ENCODE assay signal across 23 cellular contexts in genomic region chr17:74307984-74308773, GRCh38. TPM values are rescaled to one million over a fixed set of nuclear protein-coding genes. Genes with fewer than 3 reads are reported as not detected.
DNase-seq lines count a peak whose midpoint lies in the region; ATAC-seq, FAIRE-seq and TF ChIP-seq lines count a peak whose summit lies in the region.
"Had no signal": no experiment of that assay in that cellular context is flagged by ENCODE, and none has a peak within 500 bp of the region (broad histone marks: within the 10 kb centered on the region; RNA-seq: fewer than 3 reads in every experiment).

No MANE protein-coding gene starts in this region.

- H3K36me3 ChIP-seq in BLaER1 treated with 17β-estradiol and CSF1 and Interleukin-3, amounts not matched to agents 10 nM and 100 nM = peaks cover 0 to 7% (median 0%) of the 10 kb centered on the region in 11 experiments; a peak in 1 of 22 replicates
- no peaks in the 10 kb centered on the region for H3K36me3 ChIP-seq in MG63
- H3K36me3 ChIP-seq in K562 (ENCODE audit: control insufficient read depth, insufficient read depth, low read length) = no peaks in the 10 kb centered on the region
- H3K36me3 ChIP-seq in neuronal stem cell (replicated peaks in 1 of 2; ENCODE audit: control insufficient read depth in 2 of 2, insufficient read depth in 2 of 2, low read length in 2 of 2) = no peaks in the 10 kb centered on the region
- H3K36me3 ChIP-seq: esophagus squamous epithelium, stomach, uterus had no signal

- H3K4ac ChIP-seq in neuronal stem cell (ENCODE audit: low read length) = no peak overlapping the region

- H2BK12ac ChIP-seq in neuronal stem cell (ENCODE audit: low read length) = no peak overlapping the region

- no peak overlapping the region for H3K18ac ChIP-seq in neuronal stem cell (ENCODE audit: low read length)

- peak; percentile 26; the same call in 1 of the 2 replicates for TF ChIP-seq EP300 in K562 (IDR thresholded peaks at IDR 0.05; ENCODE audit: low read length)

- no peak overlapping the region for H4K8ac ChIP-seq in neuronal stem cell (ENCODE audit: low read depth, low read length)

- no peaks in the 10 kb centered on the region for H4K20me1 ChIP-seq in BLaER1 treated with 17β-estradiol and CSF1 and Interleukin-3, amounts not matched to agents 10 nM and 100 nM
- H4K20me1 ChIP-seq in K562 (replicated peaks; ENCODE audit: control insufficient read depth, insufficient read depth, low read length) = no peaks in the 10 kb centered on the region

- no peak overlapping the region for H3K14ac ChIP-seq in neuronal stem cell (ENCODE audit: low read length)

- intact Hi-C loops in K562 (cut with micrococcal nuclease) = no loop called here
- intact Hi-C loops in right cardiac atrium (cut with DNase I) = loop anchor here in 3 of 4 donors (5.0 to 10.0 kb wide), 2 partner anchors 44 to 147 kb away; no protein-coding TSS in a partner anchor

- H3K4me1 ChIP-seq in BLaER1 treated with 17β-estradiol and CSF1 and Interleukin-3, amounts not matched to agents 10 nM and 100 nM = peaks cover 60 to 79% (median 70%) of the 10 kb centered on the region in 10 experiments
- H3K4me1 ChIP-seq in K562 (replicated peaks in 1 of 2; ENCODE audit: control insufficient read depth in 2 of 2, insufficient read depth in 2 of 2, low read length in 2 of 2) = peaks cover 0 to 9% of the 10 kb centered on the region in 2 experiments; a peak in 1 of 5 replicates
- H3K4me1 ChIP-seq in right cardiac atrium (ENCODE audit: control insufficient read depth, insufficient read depth, low read length) = no peaks in the 10 kb centered on the region
- H3K4me1 ChIP-seq in neuronal stem cell (ENCODE audit: control insufficient read depth in 2 of 2, insufficient read depth in 1 of 2, low read depth in 1 of 2, low read length in 2 of 2) = peaks cover 0 to 2% of the 10 kb centered on the region in 2 donors
- H3K4me1 ChIP-seq: esophagus squamous epithelium, stomach, uterus had no signal

- H2BK15ac ChIP-seq in neuronal stem cell (ENCODE audit: low read length) = no peak overlapping the region

- TF ChIP-seq POLR2A in K562 (conservative IDR thresholded peaks at IDR 0.05) = no peak

- H3K79me2 ChIP-seq in K562 (ENCODE audit: control insufficient read depth, insufficient read depth, low read length) = no peaks in the 10 kb centered on the region
- H3K79me2 ChIP-seq: hepatocyte had no signal

- TF ChIP-seq CTCF in K562 (IDR thresholded peaks at IDR 0.05 in 2 of 3, conservative IDR thresholded peaks at IDR 0.05 in 1 of 3; ENCODE audit: insufficient read depth in 2 of 3, low read depth in 1 of 3, low read length in 3 of 3) = no peak

- in situ Hi-C loops in K562 (cut with MboI) = no loop called here

- H3K79me1 ChIP-seq in neuronal stem cell (ENCODE audit: low read depth, low read length) = no peaks in the 10 kb centered on the region

- peak overlapping the region; percentile 52 to 93 (median 79) for H3K4me2 ChIP-seq in BLaER1 treated with 17β-estradiol and CSF1 and Interleukin-3, amounts not matched to agents 10 nM and 100 nM
- no peak overlapping the region; the same call in 1 of the 2 replicates for H3K4me2 ChIP-seq in K562 (ENCODE audit: insufficient read depth, low read length)
- no peak overlapping the region for H3K4me2 ChIP-seq in neuronal stem cell (ENCODE audit: insufficient read depth, low read length, poor library complexity, severe bottlenecking)
- H3K4me2 ChIP-seq: hepatocyte had no signal

- WGBS in K562 (ENCODE audit: insufficient coverage, low coverage, missing lambda C conversion rate) = 18% methylated on average over 15 of the region's 15 CpGs
- WGBS in right cardiac atrium = 41% methylated on average over 15 of the region's 15 CpGs
- WGBS in neuronal stem cell (ENCODE audit: extremely low coverage in 2 of 2, insufficient read length in 2 of 2, insufficient replicate concordance in 1 of 2), 2 donors = no CpG with 5 or more reads among the region's 15 CpGs

- H3K27me3 ChIP-seq in BLaER1 treated with 17β-estradiol and CSF1 and Interleukin-3, amounts not matched to agents 10 nM and 100 nM = no peaks in the 10 kb centered on the region
- H3K27me3 ChIP-seq in MG63 = no peaks in the 10 kb centered on the region
- peaks cover 2 to 23% of the 10 kb centered on the region in 2 experiments; a peak in 4 of 5 replicates for H3K27me3 ChIP-seq in K562 (ENCODE audit: control insufficient read depth in 2 of 2, insufficient read depth in 2 of 2, low read length in 2 of 2)
- no peaks in the 10 kb centered on the region for H3K27me3 ChIP-seq in right cardiac atrium (ENCODE audit: control insufficient read depth, insufficient read depth)
- H3K27me3 ChIP-seq in neuronal stem cell (ENCODE audit: control insufficient read depth in 3 of 3, insufficient read depth in 3 of 3, low read depth in 1 of 3, low read length in 3 of 3) = peaks cover 0 to 5% (median 0%) of the 10 kb centered on the region in 3 experiments
- H3K27me3 ChIP-seq: hepatocyte, uterus had no signal

- no peak for TF ChIP-seq RAD21 in K562 (CRISPR knock-in tag; conservative IDR thresholded peaks at IDR 0.05 in 1 of 2, IDR thresholded peaks at IDR 0.05 in 1 of 2)

- no peak overlapping the region for H3K4me3 ChIP-seq in BLaER1 treated with 17β-estradiol and CSF1 and Interleukin-3, amounts not matched to agents 10 nM and 100 nM
- H3K4me3 ChIP-seq in MG63 (no peak overlapping the region), K562 (no peak overlapping the region), right cardiac atrium (ENCODE audit: low read length) (no peak overlapping the region), neuronal stem cell (ENCODE audit: low read length in 2 of 2) (no peak overlapping the region)
- H3K4me3 ChIP-seq: esophagus squamous epithelium, hepatocyte, SK-N-MC, stomach, uterus had no signal

- DNase-seq in MG63 (peak; percentile 56), K562 (ENCODE audit: extremely low read depth in 1 of 4, low spot score in 3 of 4) (peak in 3 of 4 experiments; percentile 35 to 65 (median 57)), right cardiac atrium (peak; percentile 71 to 86 (median 84)), neuronal stem cell (ENCODE audit: low spot score) (no peak)
- DNase-seq: activated CD4-positive, alpha-beta memory T cell treated with anti-CD3 and anti-CD28 coated beads for 36 hours; activated T-cell treated with anti-CD3 and anti-CD28 coated beads, Interleukin-2, amount 50 U/mL, for 72 hours; CD4-positive, alpha-beta T cell; esophagus squamous epithelium; midbrain; NCI-H187 treated with DMSO at 0.1 percent for 48 hours; NCI-H524; stomach had no signal

- H3K23ac ChIP-seq in neuronal stem cell (ENCODE audit: low read depth, low read length, poor library complexity) = no peak overlapping the region

- H2BK120ac ChIP-seq in neuronal stem cell (ENCODE audit: low read depth, low read length) = no peak overlapping the region

- H3K9me3 ChIP-seq in BLaER1 treated with 17β-estradiol and CSF1 and Interleukin-3, amounts not matched to agents 10 nM and 100 nM (replicated peaks in 1 of 11) = peaks cover 6 to 17% (median 10%) of the 10 kb centered on the region in 11 experiments; a peak in 21 of 22 replicates
- H3K9me3 ChIP-seq in MG63 (no peaks in the 10 kb centered on the region), K562 (replicated peaks; ENCODE audit: control insufficient read depth, insufficient read depth, low read depth, low read length) (peaks cover 8% of the 10 kb centered on the region; the same call in 1 of the 2 replicates), right cardiac atrium (ENCODE audit: control insufficient read depth, low read length) (peaks cover 2% of the 10 kb centered on the region), neuronal stem cell (replicated peaks in 1 of 2; ENCODE audit: control insufficient read depth in 2 of 2, insufficient read depth in 1 of 2, low read depth in 1 of 2, low read length in 2 of 2) (peaks cover 0 to 3% of the 10 kb centered on the region in 2 donors)
- H3K9me3 ChIP-seq: esophagus squamous epithelium, uterus had no signal

- POLR2A ChIA-PET in K562 (lab: Yijun Ruan, JAX) = interaction anchor here (0.6 to 1.5 kb wide), 4 partner anchors 11 to 41 kb away, joined by 3 to 4 read pairs (median 3); no protein-coding TSS in a partner anchor

- H4K91ac ChIP-seq in neuronal stem cell (ENCODE audit: low read depth, low read length, poor library complexity) = no peak overlapping the region

- peak overlapping the region in 8 of 11 experiments; percentile 3 to 57 (median 43); a peak in 12 of 22 replicates for H3K9ac ChIP-seq in BLaER1 treated with 17β-estradiol and CSF1 and Interleukin-3, amounts not matched to agents 10 nM and 100 nM
- H3K9ac ChIP-seq in K562 (ENCODE audit: insufficient read depth in 1 of 2, low read depth in 2 of 2, low read length in 2 of 2) (peak overlapping the region in 1 of 2 experiments; percentile 26; a peak in 1 of 4 replicates), neuronal stem cell (ENCODE audit: low read depth, low read length, poor library complexity) (no peak overlapping the region)

- H2AK5ac ChIP-seq in neuronal stem cell (ENCODE audit: low read depth, low read length) = no peak overlapping the region

- H2AFZ ChIP-seq in K562 (ENCODE audit: low read depth, low read length) = peak overlapping the region; percentile 68; the same call in 1 of the 2 replicates
- no peak overlapping the region for H2AFZ ChIP-seq in neuronal stem cell (ENCODE audit: low read length)
- H2AFZ ChIP-seq: hepatocyte had no signal

- peak overlapping the region in 9 of 11 experiments; percentile 18 to 96 (median 92); a peak in 17 of 22 replicates for H3K27ac ChIP-seq in BLaER1 treated with 17β-estradiol and CSF1 and Interleukin-3, amounts not matched to agents 10 nM and 100 nM
- H3K27ac ChIP-seq in K562 (ENCODE audit: extremely low read depth, low read depth, low read length) = no peak overlapping the region
- H3K27ac ChIP-seq in right cardiac atrium (ENCODE audit: low read length) = no peak overlapping the region
- no peak overlapping the region for H3K27ac ChIP-seq in neuronal stem cell (replicated peaks; ENCODE audit: low read length)
- H3K27ac ChIP-seq: hepatocyte, SK-N-MC, stomach, uterus had no signal

- H2BK5ac ChIP-seq in neuronal stem cell (ENCODE audit: low read length) = no peak overlapping the region

- H3K9me1 ChIP-seq in K562 (ENCODE audit: control insufficient read depth, insufficient read depth, low read length) = no peaks in the 10 kb centered on the region

- ATAC-seq in K562 = peak; percentile 71
- peak; percentile 82 to 92 for ATAC-seq in right cardiac atrium
- no peak for ATAC-seq in HG03342 (IDR thresholded peaks at IDR 0.05; ENCODE audit: unreplicated experiment)
- no peak for ATAC-seq in HG02588 (IDR thresholded peaks at IDR 0.05; ENCODE audit: unreplicated experiment)
- no peak for ATAC-seq in GM21786 (IDR thresholded peaks at IDR 0.05; ENCODE audit: unreplicated experiment)
- ATAC-seq: activated T-cell treated with anti-CD3 and anti-CD28 coated beads, Interleukin-2, amount 50 U/mL, for 72 hours had no signal

- CTCF ChIA-PET in K562 (lab: Yijun Ruan, JAX; ENCODE audit: low intra/inter-chr PET ratio) = no interaction called here

- BruUV-seq in K562 (replicated peaks; lab: Mats Ljungman, UMichigan) = no TSS peak

- peak; percentile 86 for FAIRE-seq in K562 (lab: Jason Lieb, UNC)
- FAIRE-seq: H54 had no signal

RNA-seq across cellular contexts. Expression of gene KIF19, which starts 17.8 kb away (rescaled TPM):
- total RNA-seq in MG63 (2014; rRNA removed; shearing (Covaris generic); ENCODE audit: low replicate concordance) = not detected in 2 replicates
- 0.76 and 1.1 TPM in 2 replicates for total RNA-seq in K562 (2011; cell fraction: chromatin; rRNA removed; ENCODE audit: low replicate concordance)
- total RNA-seq in K562 (2011; cell fraction: nucleolus; rRNA removed) = 0.66 and 0.83 TPM in 2 replicates
- total RNA-seq in K562 (2011; cell fraction: nucleoplasm; rRNA removed) = 0.46 and 0.95 TPM in 2 replicates
- total RNA-seq in K562 (2014; rRNA removed) (not detected in 2 replicates), K562 (2014; rRNA removed; fragmentation: Illumina TruSeq; extraction: Trizol) (not detected in 2 replicates), K562 (2015; rRNA removed; fragmentation: Illumina TruSeq; extraction: Trizol) (not detected in 2 replicates), K562 (2021) (not detected in 2 replicates), right cardiac atrium (under 1 TPM; 0.14 to 0.38 (median 0.25) TPM)
- polyA plus RNA-seq in K562 (2011; rRNA removed) (0.10 and 0.19 TPM in 2 replicates), K562 (2014; fragmentation: Illumina TruSeq; extraction: Trizol) (not detected in 2 replicates), K562 (2014; fragmentation: Nextera tagmentation; extraction: Ambion mirVana) (not detected), K562 (2014; rRNA removed) (not detected in 2 replicates), right cardiac atrium (0.88 TPM)
- 0.09 and 0.12 TPM in 2 replicates for polyA plus RNA-seq in K562 (2011; cell fraction: cytosol; rRNA removed)
- 0.38 and 0.58 TPM in 2 replicates for polyA plus RNA-seq in K562 (2011; cell fraction: nucleus; rRNA removed)
- polyA plus RNA-seq in K562 (2012) = 0.03 TPM in 1 of 2 replicates, not detected in the other
- polyA minus RNA-seq in K562 (2011; rRNA and poly(A)+ RNA removed) = 0.21 and 0.32 TPM in 2 replicates
- polyA minus RNA-seq in K562 (2011; cell fraction: cytosol; rRNA and poly(A)+ RNA removed) = not detected in 2 replicates
- 0.54 and 1.00 TPM in 2 replicates for polyA minus RNA-seq in K562 (2011; cell fraction: nucleus; rRNA and poly(A)+ RNA removed)
- 0.68 TPM for polyA plus RNA-seq in neuronal stem cell (2013, experiment 1 of 2)
- 0.57 TPM for polyA plus RNA-seq in neuronal stem cell (2013, experiment 2 of 2)
- total RNA-seq: kidney epithelial cell, OCI-LY7 had no signal
- polyA plus RNA-seq: neural cell had no signal

RNA-seq across cellular contexts. Expression of gene DNAI2, which starts 34.1 kb away (rescaled TPM):
- total RNA-seq in MG63 (2014; rRNA removed; shearing (Covaris generic); ENCODE audit: low replicate concordance) = not detected in 2 replicates
- total RNA-seq in K562 (2011; cell fraction: chromatin; rRNA removed; ENCODE audit: low replicate concordance) = not detected in 2 replicates
- total RNA-seq in K562 (2011; cell fraction: nucleolus; rRNA removed) = not detected in 2 replicates
- not detected in 2 replicates for total RNA-seq in K562 (2011; cell fraction: nucleoplasm; rRNA removed)
- total RNA-seq in K562 (2014; rRNA removed) = not detected in 2 replicates
- total RNA-seq in K562 (2014; rRNA removed; fragmentation: Illumina TruSeq; extraction: Trizol) = not detected in 2 replicates
- not detected in 2 replicates for total RNA-seq in K562 (2015; rRNA removed; fragmentation: Illumina TruSeq; extraction: Trizol)
- not detected in 2 replicates for total RNA-seq in K562 (2021)
- not detected in 2 replicates for polyA plus RNA-seq in K562 (2011; rRNA removed)
- not detected in 2 replicates for polyA plus RNA-seq in K562 (2011; cell fraction: cytosol; rRNA removed)
- not detected in 2 replicates for polyA plus RNA-seq in K562 (2011; cell fraction: nucleus; rRNA removed)
- polyA plus RNA-seq in K562 (2012) = not detected in 2 replicates
- polyA plus RNA-seq in K562 (2014; fragmentation: Illumina TruSeq; extraction: Trizol) = not detected in 2 replicates
- polyA plus RNA-seq in K562 (2014; fragmentation: Nextera tagmentation; extraction: Ambion mirVana) = not detected
- not detected in 2 replicates for polyA plus RNA-seq in K562 (2014; rRNA removed)
- polyA minus RNA-seq in K562 (2011; rRNA and poly(A)+ RNA removed) = not detected in 2 replicates
- polyA minus RNA-seq in K562 (2011; cell fraction: cytosol; rRNA and poly(A)+ RNA removed) = not detected in 2 replicates
- not detected in 2 replicates for polyA minus RNA-seq in K562 (2011; cell fraction: nucleus; rRNA and poly(A)+ RNA removed)
- under 1 TPM in 1 of 4 donors, not detected in 3; 0.33 TPM for total RNA-seq in right cardiac atrium
- not detected for polyA plus RNA-seq in right cardiac atrium
- 0.04 TPM for polyA plus RNA-seq in neuronal stem cell (2013, experiment 1 of 2)
- polyA plus RNA-seq in neuronal stem cell (2013, experiment 2 of 2) = not detected
- total RNA-seq: hepatocyte, kidney epithelial cell, OCI-LY7, stomach had no signal
- polyA plus RNA-seq: hepatocyte, neural cell, stomach had no signal

RNA-seq across cellular contexts. Expression of gene BTBD17, which starts 53.5 kb away (rescaled TPM):
- total RNA-seq in MG63 (2014; rRNA removed; shearing (Covaris generic); ENCODE audit: low replicate concordance) = not detected in 2 replicates
- not detected in 2 replicates for total RNA-seq in K562 (2011; cell fraction: chromatin; rRNA removed; ENCODE audit: low replicate concordance)
- not detected in 2 replicates for total RNA-seq in K562 (2011; cell fraction: nucleolus; rRNA removed)
- not detected in 2 replicates for total RNA-seq in K562 (2011; cell fraction: nucleoplasm; rRNA removed)
- total RNA-seq in K562 (2014; rRNA removed) = not detected in 2 replicates
- total RNA-seq in K562 (2014; rRNA removed; fragmentation: Illumina TruSeq; extraction: Trizol) = not detected in 2 replicates
- not detected in 2 replicates for total RNA-seq in K562 (2015; rRNA removed; fragmentation: Illumina TruSeq; extraction: Trizol)
- total RNA-seq in K562 (2021) = not detected in 2 replicates
- polyA plus RNA-seq in K562 (2011; rRNA removed) = not detected in 2 replicates
- not detected in 2 replicates for polyA plus RNA-seq in K562 (2011; cell fraction: cytosol; rRNA removed)
- not detected in 2 replicates for polyA plus RNA-seq in K562 (2011; cell fraction: nucleus; rRNA removed)
- not detected in 2 replicates for polyA plus RNA-seq in K562 (2012)
- polyA plus RNA-seq in K562 (2014; fragmentation: Illumina TruSeq; extraction: Trizol) = not detected in 2 replicates
- not detected for polyA plus RNA-seq in K562 (2014; fragmentation: Nextera tagmentation; extraction: Ambion mirVana)
- not detected in 2 replicates for polyA plus RNA-seq in K562 (2014; rRNA removed)
- not detected in 2 replicates for polyA minus RNA-seq in K562 (2011; rRNA and poly(A)+ RNA removed)
- polyA minus RNA-seq in K562 (2011; cell fraction: cytosol; rRNA and poly(A)+ RNA removed) = not detected in 2 replicates
- not detected in 2 replicates for polyA minus RNA-seq in K562 (2011; cell fraction: nucleus; rRNA and poly(A)+ RNA removed)
- not detected for total RNA-seq in right cardiac atrium
- not detected for polyA plus RNA-seq in right cardiac atrium
- polyA plus RNA-seq in neuronal stem cell (2013, experiment 1 of 2) = 17.6 TPM
- 17.1 TPM for polyA plus RNA-seq in neuronal stem cell (2013, experiment 2 of 2)
- total RNA-seq: activated CD4-positive, alpha-beta memory T cell treated with anti-CD3 and anti-CD28 coated beads for 36 hours; activated T-cell treated with anti-CD3 and anti-CD28 coated beads, Interleukin-2, amount 50 U/mL, for 72 hours; CD4-positive, alpha-beta T cell; esophagus squamous epithelium; kidney epithelial cell; OCI-LY7; stomach had no signal
- polyA plus RNA-seq: stomach had no signal

RNA-seq across cellular contexts. Expression of gene GPR142, which starts 59.1 kb away (rescaled TPM):
- total RNA-seq in MG63 (2014; rRNA removed; shearing (Covaris generic); ENCODE audit: low replicate concordance) = not detected in 2 replicates
- not detected in 2 replicates for total RNA-seq in K562 (2011; cell fraction: chromatin; rRNA removed; ENCODE audit: low replicate concordance)
- total RNA-seq in K562 (2011; cell fraction: nucleolus; rRNA removed) = not detected in 2 replicates
- not detected in 2 replicates for total RNA-seq in K562 (2011; cell fraction: nucleoplasm; rRNA removed)
- total RNA-seq in K562 (2014; rRNA removed) = not detected in 2 replicates
- not detected in 2 replicates for total RNA-seq in K562 (2014; rRNA removed; fragmentation: Illumina TruSeq; extraction: Trizol)
- total RNA-seq in K562 (2015; rRNA removed; fragmentation: Illumina TruSeq; extraction: Trizol) = not detected in 2 replicates
- total RNA-seq in K562 (2021) = not detected in 2 replicates
- not detected in 2 replicates for polyA plus RNA-seq in K562 (2011; rRNA removed)
- not detected in 2 replicates for polyA plus RNA-seq in K562 (2011; cell fraction: cytosol; rRNA removed)
- polyA plus RNA-seq in K562 (2011; cell fraction: nucleus; rRNA removed) = not detected in 2 replicates
- polyA plus RNA-seq in K562 (2012) = not detected in 2 replicates
- not detected in 2 replicates for polyA plus RNA-seq in K562 (2014; fragmentation: Illumina TruSeq; extraction: Trizol)
- not detected for polyA plus RNA-seq in K562 (2014; fragmentation: Nextera tagmentation; extraction: Ambion mirVana)
- not detected in 2 replicates for polyA plus RNA-seq in K562 (2014; rRNA removed)
- polyA minus RNA-seq in K562 (2011; rRNA and poly(A)+ RNA removed) = not detected in 2 replicates
- not detected in 2 replicates for polyA minus RNA-seq in K562 (2011; cell fraction: cytosol; rRNA and poly(A)+ RNA removed)
- not detected in 2 replicates for polyA minus RNA-seq in K562 (2011; cell fraction: nucleus; rRNA and poly(A)+ RNA removed)
- total RNA-seq in right cardiac atrium = not detected
- polyA plus RNA-seq in right cardiac atrium = not detected
- polyA plus RNA-seq in neuronal stem cell (2013, experiment 1 of 2) = 0.22 TPM
- polyA plus RNA-seq in neuronal stem cell (2013, experiment 2 of 2) = 0.24 TPM
- total RNA-seq: activated CD4-positive, alpha-beta memory T cell treated with anti-CD3 and anti-CD28 coated beads for 36 hours; activated T-cell treated with anti-CD3 and anti-CD28 coated beads, Interleukin-2, amount 50 U/mL, for 72 hours; CD4-positive, alpha-beta T cell; hepatocyte; kidney epithelial cell; OCI-LY7; stomach had no signal
- polyA plus RNA-seq: hepatocyte, neural cell, stomach had no signal

Comparison
In these comparisons a context has a peak if more than half of its experiments do, and no peak if none do; other contexts are left out.
1. H3K27ac ChIP-seq: peak in BLaER1 treated with 17β-estradiol and CSF1 and Interleukin-3, amounts not matched to agents 10 nM and 100 nM (9 of 11); none in K562 (single experiment), right cardiac atrium (single experiment) and neuronal stem cell (single experiment).
2. H3K4me2 ChIP-seq: peak in BLaER1 treated with 17β-estradiol and CSF1 and Interleukin-3, amounts not matched to agents 10 nM and 100 nM (11 of 11); none in K562 (single experiment) and neuronal stem cell (single experiment).
3. ATAC-seq: peak in K562 (single experiment) and right cardiac atrium (2 of 2); none in HG03342 (single experiment), HG02588 (single experiment) and GM21786 (single experiment).